Comparison of ENCODE assay signal across 22 cellular contexts in genomic region chr3:177760803-177761202, GRCh38.
"Had no signal": no experiment of that assay in that cellular context is flagged by ENCODE, and none has a peak within 500 bp of the region (broad histone marks: within the 10 kb centered on the region; RNA-seq: fewer than 3 reads in every experiment).

No MANE protein-coding gene starts in this region.

- H3K4me3 Mint-ChIP-seq: activated naive CD4-positive, alpha-beta T cell treated with anti-CD3 and anti-CD28 coated beads, Interleukin-2, amount 50 U/mL, for 24 hours; activated T-cell treated with anti-CD3 and anti-CD28 coated beads, Interleukin-2, amount 50 U/mL, for 72 hours; central memory CD8-positive, alpha-beta T cell; naive thymus-derived CD8-positive, alpha-beta T cell; type B pancreatic cell had no signal

- H3K9me3 ChIP-seq: adrenal gland, lower lobe of right lung, pancreas, stomach had no signal

- H3K27me3 Mint-ChIP-seq: activated naive CD4-positive, alpha-beta T cell treated with anti-CD3 and anti-CD28 coated beads, Interleukin-2, amount 50 U/mL, for 24 hours; central memory CD8-positive, alpha-beta T cell; naive thymus-derived CD8-positive, alpha-beta T cell; type B pancreatic cell had no signal

- H3K36me3 Mint-ChIP-seq: naive thymus-derived CD8-positive, alpha-beta T cell had no signal

- H3K27ac ChIP-seq: adrenal gland, brain microvascular endothelial cell, lower lobe of right lung, pancreas, stomach, VCaP had no signal

- DNase-seq: activated CD4-positive, alpha-beta T cell treated with anti-CD3 and anti-CD28 coated beads, Interleukin-2, amount 50 U/mL, for 1 hour; activated CD4-positive, CD25-positive, alpha-beta regulatory T cell treated with anti-CD3 and anti-CD28 coated beads, Interleukin-2, amount 50 U/mL, for 72 hours; activated CD8-positive, alpha-beta memory T cell treated with anti-CD3 and anti-CD28 coated beads for 24 hours; activated CD8-positive, alpha-beta memory T cell treated with anti-CD3 and anti-CD28 coated beads, Interleukin-2, amount 50 U/mL, for 48 hours; activated gamma-delta T cell; activated T-cell treated with anti-CD3 and anti-CD28 coated beads, Interleukin-2, amount 50 U/mL, for 72 hours; adrenal gland; brain microvascular endothelial cell; cortex of kidney; foreskin fibroblast; hippocampal formation; lower lobe of right lung; naive thymus-derived CD8-positive, alpha-beta T cell; pancreas; stimulated activated CD4-positive, alpha-beta T cell treated with anti-CD3 and anti-CD28 coated beads, Interleukin-4, amount 100 ng/mL, for 1 hour; stomach; T-helper 2 cell had no signal

- H3K4me3 ChIP-seq: adrenal gland, lower lobe of right lung, pancreas, smooth muscle cell, stomach had no signal

- H3K27me3 ChIP-seq: adrenal gland, brain microvascular endothelial cell, pancreas, stomach had no signal

- H3K36me3 ChIP-seq: adrenal gland, brain microvascular endothelial cell, lower lobe of right lung, pancreas, stomach had no signal

- H3K27ac Mint-ChIP-seq: activated naive CD4-positive, alpha-beta T cell treated with anti-CD3 and anti-CD28 coated beads, Interleukin-2, amount 50 U/mL, for 24 hours; activated T-cell treated with anti-CD3 and anti-CD28 coated beads, Interleukin-2, amount 50 U/mL, for 72 hours; naive thymus-derived CD8-positive, alpha-beta T cell; type B pancreatic cell had no signal

- H3K4me1 Mint-ChIP-seq: activated naive CD4-positive, alpha-beta T cell treated with anti-CD3 and anti-CD28 coated beads, Interleukin-2, amount 50 U/mL, for 24 hours; central memory CD8-positive, alpha-beta T cell had no signal
